18 cellular contexts compared by ENCODE assay signal in the genomic region with DNA sequence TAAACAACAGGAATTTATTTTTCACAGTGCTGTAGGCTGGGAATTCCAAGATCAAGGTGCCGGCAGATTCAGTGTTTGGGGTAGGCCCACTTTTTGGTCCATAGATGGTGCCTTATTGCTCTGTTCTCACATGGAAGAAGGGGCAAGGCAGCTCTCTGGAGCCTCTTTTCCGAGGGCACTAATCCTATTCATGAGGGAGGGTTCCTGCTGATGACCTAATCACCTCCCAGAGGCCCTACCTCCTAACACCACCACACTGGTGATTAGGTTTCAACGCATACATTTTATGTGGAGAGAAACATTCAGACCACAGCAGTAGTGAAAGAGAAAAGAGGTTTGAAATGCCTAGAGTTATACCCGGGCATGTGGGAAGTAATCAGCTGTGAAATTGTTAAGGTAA. TPM values are rescaled to one million over a fixed set of nuclear protein-coding genes. Genes with fewer than 3 reads are reported as not detected.
DNase-seq lines count a peak whose midpoint lies in the region; FAIRE-seq and TF ChIP-seq lines count a peak whose summit lies in the region.
"Had no signal": no experiment of that assay in that cellular context is flagged by ENCODE, and none has a peak within 500 bp of the region (broad histone marks: within the 10 kb centered on the region; RNA-seq: fewer than 3 reads in every experiment).

No MANE protein-coding gene starts in this region.

- peak overlapping the region; percentile 39 for H3K27ac Mint-ChIP-seq in neural crest cell (ENCODE audit: unreplicated experiment)
- H3K27ac Mint-ChIP-seq: activated CD4-positive, alpha-beta T cell treated with anti-CD3 and anti-CD28 coated beads, Interleukin-2, amount 10 ng/mL, durations not matched to agents 24 days and 14 days had no signal

- peak; percentile 3 for DNase-seq in DMS53 (lab: John Stamatoyannopoulos, UW)
- DNase-seq in DMS53 treated with DMSO at 0.1 percent for 48 hours (lab: John Stamatoyannopoulos, UW; ENCODE audit: unreplicated experiment) = no peak
- DNase-seq in NCI-H82 treated with DMSO at 0.1 percent for 48 hours (lab: John Stamatoyannopoulos, UW; ENCODE audit: unreplicated experiment) = peak; percentile 41
- DNase-seq in bronchial epithelial cell (ENCODE audit: low read depth) = no peak
- DNase-seq in neural crest cell (ENCODE audit: low read depth, low spot score) = no peak
- no peak for DNase-seq in stimulated activated CD4-positive, alpha-beta T cell treated with anti-CD3 and anti-CD28 coated beads, Interleukin-4, amount 100 ng/mL, for 1 hour
- no peak for DNase-seq in NCI-H510A (lab: John Stamatoyannopoulos, UW)
- no peak for DNase-seq in erythroblast (lab: John Stamatoyannopoulos, UW)
- DNase-seq: activated CD4-positive, alpha-beta T cell treated with anti-CD3 and anti-CD28 coated beads, Interleukin-2, amount 10 ng/mL, durations not matched to agents 24 days and 14 days; activated T-cell treated with anti-CD3 and anti-CD28 coated beads for 4 hours; adrenal gland; heart right ventricle; left ventricle myocardium inferior; NCI-H1417; stimulated activated naive CD4-positive, alpha-beta T cell treated with Interleukin-2 at 50 U/mL for 16 hours had no signal

- H3K4me1 Mint-ChIP-seq in neural crest cell = peaks cover 48% of the 10 kb centered on the region

- peak; percentile 13 for FAIRE-seq in bronchial epithelial cell (lab: Jason Lieb, UNC)
- FAIRE-seq: GM19239, urothelium cell line had no signal

- H3K36me3 ChIP-seq in bronchial epithelial cell (ENCODE audit: control insufficient read depth, insufficient read depth, low read length) = no peaks in the 10 kb centered on the region
- H3K36me3 ChIP-seq: adrenal gland, heart right ventricle, left ventricle myocardium inferior had no signal

- H3K9me3 Mint-ChIP-seq in neural crest cell = no peaks in the 10 kb centered on the region
- H3K9me3 Mint-ChIP-seq: activated CD4-positive, alpha-beta T cell treated with anti-CD3 and anti-CD28 coated beads, Interleukin-2, amount 10 ng/mL, durations not matched to agents 24 days and 14 days had no signal

- no peaks in the 10 kb centered on the region for H3K27me3 ChIP-seq in bronchial epithelial cell (ENCODE audit: control insufficient read depth, insufficient read depth, low read length)
- H3K27me3 ChIP-seq: adrenal gland, heart right ventricle had no signal

- H3K27me3 Mint-ChIP-seq in neural crest cell (ENCODE audit: low read depth) = no peaks in the 10 kb centered on the region

- TF ChIP-seq CTCF in bronchial epithelial cell (IDR thresholded peaks at IDR 0.05; ENCODE audit: insufficient read depth, low read length, severe bottlenecking) = no peak
- TF ChIP-seq CTCF in neural crest cell (conservative IDR thresholded peaks at IDR 0.05) = no peak

- H3K36me3 Mint-ChIP-seq in neural crest cell (ENCODE audit: low read depth) = peaks cover 3% of the 10 kb centered on the region

- no peak overlapping the region for H3K4me3 ChIP-seq in bronchial epithelial cell (ENCODE audit: low read depth, low read length)

- TF ChIP-seq POLR2A in erythroblast (IDR thresholded peaks at IDR 0.05; ENCODE audit: low read length) = no peak

- peak overlapping the region; percentile 96 for H3K4me3 Mint-ChIP-seq in neural crest cell

RNA-seq across cellular contexts. Expression of a gene that starts 1.4 kb away (rescaled TPM):
- total RNA-seq in bronchial epithelial cell = 6.4 and 7.4 TPM in 2 replicates
- total RNA-seq in neural crest cell = 76.5 and 77.7 TPM in 2 replicates

RNA-seq across cellular contexts. Expression of a gene that starts 45.2 kb away (rescaled TPM):
- total RNA-seq in bronchial epithelial cell (under 0.01 and 0.13 TPM in 2 replicates), neural crest cell (32.3 and 34.0 TPM in 2 replicates)
- total RNA-seq: A172 had no signal

Comparison
In these comparisons a context has a peak if more than half of its experiments do, and no peak if none do; other contexts are left out.
1. DNase-seq: peak in DMS53 (single experiment) and NCI-H82 treated with DMSO at 0.1 percent for 48 hours (single experiment); none in DMS53 treated with DMSO at 0.1 percent for 48 hours (single experiment), bronchial epithelial cell (single experiment), neural crest cell (single experiment), stimulated activated CD4-positive, alpha-beta T cell treated with anti-CD3 and anti-CD28 coated beads, Interleukin-4, amount 100 ng/mL, for 1 hour (single experiment), NCI-H510A (single experiment) and erythroblast (0 of 2).
2. RNA of a gene that starts 45.2 kb away (total RNA-seq): 32.3 to 34.0 TPM in neural crest cell; under 0.01 to 0.13 TPM in bronchial epithelial cell; every median in the first group is over 10 times any median in the second.